Comparison of ENCODE assay signal across 1 cellular context in the genomic region with DNA sequence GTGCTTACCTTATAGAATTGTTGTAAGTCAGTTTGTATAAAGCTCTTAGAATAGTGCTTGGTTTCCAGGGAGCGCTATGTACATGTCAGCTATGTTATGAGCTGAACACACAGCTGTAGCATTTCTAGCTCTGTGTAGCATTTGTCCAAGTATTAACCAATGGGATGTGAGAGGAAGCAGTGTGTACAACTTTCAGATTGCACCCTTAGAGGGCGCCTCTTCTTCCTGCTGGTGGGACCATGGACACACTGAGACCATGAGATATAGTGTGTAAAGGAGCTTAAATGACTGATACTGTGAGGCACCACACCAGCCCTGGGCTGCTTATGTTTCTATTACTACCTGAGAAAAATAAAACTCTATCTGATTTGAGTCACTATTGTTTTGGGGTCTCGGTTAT.
TF ChIP-seq lines count a peak whose summit lies in the region.

No MANE protein-coding gene starts in this region.

TF ChIP-seq in GM12878, 131 proteins besides CTCF, POLR2A, EP300 and RAD21 (continued from another document):
- TF ChIP-seq, protein P1, sequence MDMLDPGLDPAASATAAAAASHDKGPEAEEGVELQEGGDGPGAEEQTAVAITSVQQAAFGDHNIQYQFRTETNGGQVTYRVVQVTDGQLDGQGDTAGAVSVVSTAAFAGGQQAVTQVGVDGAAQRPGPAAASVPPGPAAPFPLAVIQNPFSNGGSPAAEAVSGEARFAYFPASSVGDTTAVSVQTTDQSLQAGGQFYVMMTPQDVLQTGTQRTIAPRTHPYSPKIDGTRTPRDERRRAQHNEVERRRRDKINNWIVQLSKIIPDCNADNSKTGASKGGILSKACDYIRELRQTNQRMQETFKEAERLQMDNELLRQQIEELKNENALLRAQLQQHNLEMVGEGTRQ (IDR thresholded peaks at IDR 0.05; ENCODE audit: borderline replicate concordance, low read depth, low read length), result no peak
- TF ChIP-seq MEF2A (IDR thresholded peaks at IDR 0.05; ENCODE audit: insufficient read depth, low read depth, low read length) (no peak), SMAD5 (IDR thresholded peaks at IDR 0.05; ENCODE audit: low read depth) (no peak), HDAC6 (IDR thresholded peaks at IDR 0.05; ENCODE audit: unreplicated experiment) (no peak), LARP7 (IDR thresholded peaks at IDR 0.05) (no peak), WRNIP1 (IDR thresholded peaks at IDR 0.05; ENCODE audit: borderline replicate concordance, low read depth, low read length) (no peak), SUPT20H (IDR thresholded peaks at IDR 0.05; ENCODE audit: borderline replicate concordance, control insufficient read depth, low read depth, low read length) (no peak), NFXL1 (IDR thresholded peaks at IDR 0.05; ENCODE audit: borderline replicate concordance) (no peak), YY1 (IDR thresholded peaks at IDR 0.05; ENCODE audit: low read depth, low read length) (no peak), NFIC (IDR thresholded peaks at IDR 0.05; ENCODE audit: low read depth, low read length) (no peak)
- TF ChIP-seq, protein P2, sequence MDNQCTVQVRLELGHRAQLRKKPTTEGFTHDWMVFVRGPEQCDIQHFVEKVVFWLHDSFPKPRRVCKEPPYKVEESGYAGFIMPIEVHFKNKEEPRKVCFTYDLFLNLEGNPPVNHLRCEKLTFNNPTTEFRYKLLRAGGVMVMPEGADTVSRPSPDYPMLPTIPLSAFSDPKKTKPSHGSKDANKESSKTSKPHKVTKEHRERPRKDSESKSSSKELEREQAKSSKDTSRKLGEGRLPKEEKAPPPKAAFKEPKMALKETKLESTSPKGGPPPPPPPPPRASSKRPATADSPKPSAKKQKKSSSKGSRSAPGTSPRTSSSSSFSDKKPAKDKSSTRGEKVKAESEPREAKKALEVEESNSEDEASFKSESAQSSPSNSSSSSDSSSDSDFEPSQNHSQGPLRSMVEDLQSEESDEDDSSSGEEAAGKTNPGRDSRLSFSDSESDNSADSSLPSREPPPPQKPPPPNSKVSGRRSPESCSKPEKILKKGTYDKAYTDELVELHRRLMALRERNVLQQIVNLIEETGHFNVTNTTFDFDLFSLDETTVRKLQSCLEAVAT (IDR thresholded peaks at IDR 0.05), result no peak
- TF ChIP-seq, protein P3, sequence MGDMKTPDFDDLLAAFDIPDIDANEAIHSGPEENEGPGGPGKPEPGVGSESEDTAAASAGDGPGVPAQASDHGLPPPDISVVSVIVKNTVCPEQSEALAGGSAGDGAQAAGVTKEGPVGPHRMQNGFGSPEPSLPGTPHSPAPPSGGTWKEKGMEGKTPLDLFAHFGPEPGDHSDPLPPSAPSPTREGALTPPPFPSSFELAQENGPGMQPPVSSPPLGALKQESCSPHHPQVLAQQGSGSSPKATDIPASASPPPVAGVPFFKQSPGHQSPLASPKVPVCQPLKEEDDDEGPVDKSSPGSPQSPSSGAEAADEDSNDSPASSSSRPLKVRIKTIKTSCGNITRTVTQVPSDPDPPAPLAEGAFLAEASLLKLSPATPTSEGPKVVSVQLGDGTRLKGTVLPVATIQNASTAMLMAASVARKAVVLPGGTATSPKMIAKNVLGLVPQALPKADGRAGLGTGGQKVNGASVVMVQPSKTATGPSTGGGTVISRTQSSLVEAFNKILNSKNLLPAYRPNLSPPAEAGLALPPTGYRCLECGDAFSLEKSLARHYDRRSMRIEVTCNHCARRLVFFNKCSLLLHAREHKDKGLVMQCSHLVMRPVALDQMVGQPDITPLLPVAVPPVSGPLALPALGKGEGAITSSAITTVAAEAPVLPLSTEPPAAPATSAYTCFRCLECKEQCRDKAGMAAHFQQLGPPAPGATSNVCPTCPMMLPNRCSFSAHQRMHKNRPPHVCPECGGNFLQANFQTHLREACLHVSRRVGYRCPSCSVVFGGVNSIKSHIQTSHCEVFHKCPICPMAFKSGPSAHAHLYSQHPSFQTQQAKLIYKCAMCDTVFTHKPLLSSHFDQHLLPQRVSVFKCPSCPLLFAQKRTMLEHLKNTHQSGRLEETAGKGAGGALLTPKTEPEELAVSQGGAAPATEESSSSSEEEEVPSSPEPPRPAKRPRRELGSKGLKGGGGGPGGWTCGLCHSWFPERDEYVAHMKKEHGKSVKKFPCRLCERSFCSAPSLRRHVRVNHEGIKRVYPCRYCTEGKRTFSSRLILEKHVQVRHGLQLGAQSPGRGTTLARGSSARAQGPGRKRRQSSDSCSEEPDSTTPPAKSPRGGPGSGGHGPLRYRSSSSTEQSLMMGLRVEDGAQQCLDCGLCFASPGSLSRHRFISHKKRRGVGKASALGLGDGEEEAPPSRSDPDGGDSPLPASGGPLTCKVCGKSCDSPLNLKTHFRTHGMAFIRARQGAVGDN (IDR thresholded peaks at IDR 0.05), result no peak
